In the genomic region with DNA sequence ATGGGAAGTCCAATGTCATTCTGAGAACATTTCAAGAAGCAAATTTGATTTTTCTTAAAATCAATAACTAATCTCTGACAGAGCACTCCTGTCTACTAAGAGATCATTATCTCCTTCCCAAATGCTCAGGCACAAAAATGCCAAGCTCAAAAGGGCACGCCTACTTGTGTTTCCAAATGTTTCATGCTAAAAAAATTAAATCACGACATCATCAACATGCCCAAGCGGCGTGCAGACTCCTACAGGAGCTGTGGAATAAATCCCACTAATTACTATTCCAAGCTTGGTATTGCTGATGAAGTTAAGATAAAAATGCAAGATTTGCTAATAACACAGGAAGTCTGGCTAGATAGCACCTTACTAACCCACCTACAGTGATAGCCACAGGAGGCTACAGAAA, we compare ENCODE assay signal across 30 cellular contexts.
"Had no signal": no experiment of that assay in that cellular context is flagged by ENCODE, and none has a peak within 500 bp of the region (broad histone marks: within the 10 kb centered on the region; RNA-seq: fewer than 3 reads in every experiment).

No MANE protein-coding gene starts in this region.

- H3K27me3 ChIP-seq: cardiac muscle cell, Peyer's patch, SJCRH30 had no signal

- H3K36me3 ChIP-seq: cardiac muscle cell, Peyer's patch, SJCRH30, WERI-Rb-1 had no signal

- H3K9me3 ChIP-seq: Peyer's patch, SJCRH30 had no signal

- ATAC-seq: activated CD8-positive, alpha-beta memory T cell treated with anti-CD3 and anti-CD28 coated beads, Interleukin-2, amount 10 ng/mL, durations not matched to agents 7 days and 5 days; activated naive CD8-positive, alpha-beta T cell treated with anti-CD3 and anti-CD28 coated beads, Interleukin-2, amount 50 U/mL, for 24 hours; PC-3 had no signal

- H3K4me1 ChIP-seq: Peyer's patch, SJCRH30 had no signal

- H3K27ac ChIP-seq: cardiac muscle cell, Peyer's patch, SJCRH30, SK-N-MC, WERI-Rb-1 had no signal

- DNase-seq: activated CD4-positive, alpha-beta memory T cell treated with anti-CD3 and anti-CD28 coated beads, Interleukin-2, amount 10 ng/mL, durations not matched to agents 7 days and 5 days; activated CD4-positive, alpha-beta T cell treated with anti-CD3 and anti-CD28 coated beads for 1 hour; activated CD4-positive, alpha-beta T cell treated with anti-CD3 and anti-CD28 coated beads for 48 hours; activated CD4-positive, CD25-positive, alpha-beta regulatory T cell; activated CD8-positive, alpha-beta memory T cell treated with anti-CD3 and anti-CD28 coated beads for 24 hours; activated CD8-positive, alpha-beta memory T cell treated with anti-CD3 and anti-CD28 coated beads, Interleukin-2, amount 10 ng/mL, durations not matched to agents 7 days and 5 days; activated CD8-positive, alpha-beta memory T cell treated with anti-CD3 and anti-CD28 coated beads, Interleukin-2, amount 50 U/mL, for 48 hours; activated effector memory CD4-positive, alpha-beta T cell treated with Interleukin-2 at 50 U/mL for 16 hours; activated naive CD4-positive, alpha-beta T cell treated with anti-CD3 and anti-CD28 coated beads, Interleukin-2, amount 10 ng/mL, durations not matched to agents 7 days and 5 days; activated naive CD8-positive, alpha-beta T cell treated with anti-CD3 and anti-CD28 coated beads, Interleukin-2, amount 50 U/mL, for 24 hours; activated T-cell treated with anti-CD3 and anti-CD28 coated beads, Interleukin-2, amount 50 U/mL, for 48 hours; anterior cingulate cortex; Karpas-422; KBM-7; NCI-H1105; NCI-H1417 treated with DMSO at 0.1 percent for 48 hours; NCI-H187 treated with DMSO at 0.1 percent for 48 hours; NCI-H2081; NCI-H226; NCI-H446 treated with DMSO at 0.1 percent for 48 hours; NCI-H524; PC-3; Peyer's patch; Right ventricle myocardium superior; RPMI8226; SJCRH30; T1000; WERI-Rb-1 had no signal

- H3K4me3 ChIP-seq: cardiac muscle cell, Peyer's patch, SJCRH30, SK-N-MC had no signal
